17 cellular contexts compared by ENCODE assay signal in the genomic region with DNA sequence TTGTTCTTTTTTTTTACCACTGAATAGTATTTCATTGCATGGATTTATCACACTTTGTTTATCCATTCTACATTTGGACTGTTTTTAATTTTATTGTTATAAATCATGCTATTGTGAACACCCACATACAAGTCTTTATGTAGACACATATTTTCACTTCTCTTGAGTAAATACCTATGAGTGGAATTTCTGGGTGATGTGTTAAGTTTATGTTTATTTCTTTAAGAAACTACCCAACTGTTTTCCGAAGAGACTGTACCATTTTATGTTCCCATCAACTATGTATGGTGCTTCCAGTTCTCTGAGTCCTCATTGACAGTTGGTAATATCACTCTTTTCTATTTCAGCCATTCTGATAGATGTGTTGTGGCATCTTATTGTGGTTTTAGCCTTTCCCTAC. TPM values are rescaled to one million over a fixed set of nuclear protein-coding genes. Genes with fewer than 3 reads are reported as not detected.
"Had no signal": no experiment of that assay in that cellular context is flagged by ENCODE, and none has a peak within 500 bp of the region (broad histone marks: within the 10 kb centered on the region; RNA-seq: fewer than 3 reads in every experiment).

No MANE protein-coding gene starts in this region.

- H3K36me3 Mint-ChIP-seq: activated naive CD8-positive, alpha-beta T cell treated with anti-CD3 and anti-CD28 coated beads for 36 hours; immature natural killer cell; naive thymus-derived CD8-positive, alpha-beta T cell had no signal

- H3K36me3 ChIP-seq: colonic mucosa, neutrophil, right lobe of liver had no signal

- H3K27ac Mint-ChIP-seq: activated naive CD8-positive, alpha-beta T cell treated with anti-CD3 and anti-CD28 coated beads for 36 hours; immature natural killer cell; naive thymus-derived CD8-positive, alpha-beta T cell; T-helper 2 cell treated with Interferon-gamma antibody and Interleukin-4, amounts not matched to agents 5 μg/mL and 100 μg/mL, for 36 hours had no signal

- H3K4me3 Mint-ChIP-seq: activated naive CD8-positive, alpha-beta T cell treated with anti-CD3 and anti-CD28 coated beads for 36 hours; immature natural killer cell; naive thymus-derived CD8-positive, alpha-beta T cell; T-helper 2 cell treated with Interferon-gamma antibody and Interleukin-4, amounts not matched to agents 5 μg/mL and 100 μg/mL, for 36 hours had no signal

- DNase-seq: activated gamma-delta T cell; activated naive CD8-positive, alpha-beta T cell treated with anti-CD3 and anti-CD28 coated beads for 36 hours; anterior cingulate cortex; colonic mucosa; effector CD8-positive, alpha-beta T cell; immature natural killer cell; left colon; naive thymus-derived CD8-positive, alpha-beta T cell; psoas muscle; right lobe of liver; stimulated activated CD4-positive, alpha-beta T cell treated with anti-CD3 and anti-CD28 coated beads, Interleukin-12 subunit alpha, Interleukin-12 subunit beta, amount 100 ng/mL, for 4 hours; stimulated activated CD4-positive, alpha-beta T cell treated with anti-CD3 and anti-CD28 coated beads, Interleukin-2, amount 100 ng/mL, for 48 hours; stimulated activated naive CD4-positive, alpha-beta T cell treated with Interleukin-2 at 50 U/mL for 16 hours had no signal

- H3K9me3 Mint-ChIP-seq: activated naive CD8-positive, alpha-beta T cell treated with anti-CD3 and anti-CD28 coated beads for 36 hours; immature natural killer cell; T-helper 2 cell treated with Interferon-gamma antibody and Interleukin-4, amounts not matched to agents 5 μg/mL and 100 μg/mL, for 36 hours had no signal

- ATAC-seq: activated CD4-positive, CD25-positive, alpha-beta regulatory T cell treated with anti-CD3 and anti-CD28 coated beads, Interleukin-2, amount 50 U/mL, for 24 hours; left colon; naive thymus-derived CD8-positive, alpha-beta T cell; psoas muscle; right lobe of liver had no signal

- H3K4me1 Mint-ChIP-seq: immature natural killer cell had no signal

- H3K4me3 ChIP-seq: colonic mucosa, psoas muscle, right lobe of liver had no signal

- H3K9me3 ChIP-seq: colonic mucosa, neutrophil, psoas muscle, right lobe of liver had no signal

- H3K4me1 ChIP-seq: colonic mucosa had no signal

- H3K27me3 ChIP-seq: colonic mucosa, right lobe of liver had no signal

- H3K27ac ChIP-seq: colonic mucosa, epithelial cell of prostate, neutrophil, psoas muscle, right lobe of liver had no signal

RNA-seq across cellular contexts. Expression of a gene that starts 54.0 kb away (rescaled TPM):
- total RNA-seq: activated naive CD8-positive, alpha-beta T cell treated with anti-CD3 and anti-CD28 coated beads for 36 hours had no signal
- polyA plus RNA-seq: immature natural killer cell; naive thymus-derived CD8-positive, alpha-beta T cell had no signal
